Comparison of ENCODE assay signal across 17 cellular contexts in the genomic region with DNA sequence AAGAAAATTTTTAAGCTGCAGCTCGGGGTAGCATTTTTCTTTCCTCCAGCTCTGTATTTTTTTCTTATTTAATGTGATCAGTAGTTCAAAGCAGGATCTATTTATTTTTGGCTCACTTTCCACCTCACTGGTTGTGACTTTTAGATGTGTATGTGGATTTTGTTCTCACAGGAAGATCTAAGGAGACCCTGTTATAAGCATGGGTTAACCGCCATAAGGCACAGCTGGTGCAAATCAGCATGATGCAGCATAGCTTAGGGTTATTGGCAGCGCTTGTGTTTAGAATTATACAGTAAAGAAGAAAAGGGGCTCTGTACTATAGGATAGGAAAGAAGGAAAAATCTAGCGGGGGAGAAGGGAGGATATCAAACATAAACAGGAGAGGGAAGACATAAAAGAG. TPM values are rescaled to one million over a fixed set of nuclear protein-coding genes. Genes with fewer than 3 reads are reported as not detected.
DNase-seq lines count a peak whose midpoint lies in the region; ATAC-seq and TF ChIP-seq lines count a peak whose summit lies in the region.
"Had no signal": no experiment of that assay in that cellular context is flagged by ENCODE, and none has a peak within 500 bp of the region (broad histone marks: within the 10 kb centered on the region; RNA-seq: fewer than 3 reads in every experiment).

No MANE protein-coding gene starts in this region.

- H3K27me3 Mint-ChIP-seq in brain (no peaks in the 10 kb centered on the region), nephron (ENCODE audit: low read depth) (no peaks in the 10 kb centered on the region)

- TF ChIP-seq CTCF in brain (conservative IDR thresholded peaks at IDR 0.05) (no peak), nephron (IDR thresholded peaks at IDR 0.05; ENCODE audit: unreplicated experiment in 3 of 3) (no peak), omental fat pad (IDR thresholded peaks at IDR 0.05) (no peak)

- H3K9me3 Mint-ChIP-seq in brain (peaks cover 10 to 17% (median 15%) of the 10 kb centered on the region in 5 experiments), nephron (peaks cover 16% of the 10 kb centered on the region)
- peaks cover 3% of the 10 kb centered on the region for H3K9me3 Mint-ChIP-seq in stimulated activated effector memory CD8-positive, alpha-beta T cell treated with anti-CD3 and anti-CD28 coated beads, Interleukin-12 subunit alpha, Interleukin-12 subunit beta, amount 100 ng/mL, for 72 hours

- H3K4me1 Mint-ChIP-seq in brain (peaks cover 51% of the 10 kb centered on the region), nephron (peaks cover 56% of the 10 kb centered on the region)
- no peaks in the 10 kb centered on the region for H3K4me1 Mint-ChIP-seq in stimulated activated effector memory CD8-positive, alpha-beta T cell treated with anti-CD3 and anti-CD28 coated beads, Interleukin-12 subunit alpha, Interleukin-12 subunit beta, amount 100 ng/mL, for 72 hours

- H3K4me3 Mint-ChIP-seq in brain (peak overlapping the region in 1 of 5 experiments; percentile 4), nephron (peak overlapping the region in 1 of 3 experiments; percentile 1)
- H3K4me3 Mint-ChIP-seq in stimulated activated effector memory CD8-positive, alpha-beta T cell treated with anti-CD3 and anti-CD28 coated beads, Interleukin-12 subunit alpha, Interleukin-12 subunit beta, amount 100 ng/mL, for 72 hours = no peak overlapping the region

- peak; percentile 80 for DNase-seq in DMS 273 (lab: John Stamatoyannopoulos, UW; ENCODE audit: unreplicated experiment)
- peak; percentile 40 for DNase-seq in NCI-H2171 treated with DMSO at 0.1 percent for 48 hours (lab: John Stamatoyannopoulos, UW)
- no peak for DNase-seq in NCI-H2081 treated with DMSO at 0.1 percent for 48 hours (lab: John Stamatoyannopoulos, UW)
- no peak for DNase-seq in GF-D8 (lab: John Stamatoyannopoulos, UW)
- no peak for DNase-seq in stimulated activated effector memory CD8-positive, alpha-beta T cell treated with anti-CD3 and anti-CD28 coated beads, Interleukin-12 subunit alpha, Interleukin-12 subunit beta, amount 100 ng/mL, for 72 hours (ENCODE audit: low spot score in 2 of 2)
- no peak for DNase-seq in omental fat pad (ENCODE audit: low spot score)
- DNase-seq: COR-L47, DMS53, KBM-7, NCI-H1436 treated with DMSO at 0.1 percent for 48 hours, NCI-H226, NCI-H748 treated with DMSO at 0.1 percent for 48 hours, PC-9, T-helper 1 cell had no signal

- H3K27ac Mint-ChIP-seq in brain = peak overlapping the region; percentile 7 to 76 (median 38)
- peak overlapping the region; percentile 70 to 87 (median 84) for H3K27ac Mint-ChIP-seq in nephron
- no peak overlapping the region for H3K27ac Mint-ChIP-seq in stimulated activated effector memory CD8-positive, alpha-beta T cell treated with anti-CD3 and anti-CD28 coated beads, Interleukin-12 subunit alpha, Interleukin-12 subunit beta, amount 100 ng/mL, for 72 hours

- no peak for ATAC-seq in stimulated activated effector memory CD8-positive, alpha-beta T cell treated with anti-CD3 and anti-CD28 coated beads, Interleukin-12 subunit alpha, Interleukin-12 subunit beta, amount 100 ng/mL, for 72 hours
- ATAC-seq in omental fat pad (ENCODE audit: low FRiP score) = no peak
- ATAC-seq: SK-N-SH treated with all-trans-retinoic acid at 6 μM for 48 hours had no signal

- H3K36me3 Mint-ChIP-seq in brain = peaks cover 20% of the 10 kb centered on the region
- peaks cover 10% of the 10 kb centered on the region for H3K36me3 Mint-ChIP-seq in nephron (ENCODE audit: low read depth)
- H3K36me3 Mint-ChIP-seq in stimulated activated effector memory CD8-positive, alpha-beta T cell treated with anti-CD3 and anti-CD28 coated beads, Interleukin-12 subunit alpha, Interleukin-12 subunit beta, amount 100 ng/mL, for 72 hours = no peaks in the 10 kb centered on the region

RNA-seq across cellular contexts. Expression of gene RGL1, which starts 26.9 kb away (rescaled TPM):
- 15.1 TPM for polyA plus RNA-seq in brain (ENCODE audit: insufficient read depth, low read depth, low replicate concordance)
- 10 to 100 TPM; 66.8 to 88.3 (median 74.6) TPM for total RNA-seq in omental fat pad

Comparison
In these comparisons a context has a peak if more than half of its experiments do, and no peak if none do; other contexts are left out.
1. DNase-seq: peak in DMS 273 (single experiment) and NCI-H2171 treated with DMSO at 0.1 percent for 48 hours (single experiment); none in NCI-H2081 treated with DMSO at 0.1 percent for 48 hours (single experiment), GF-D8 (single experiment), stimulated activated effector memory CD8-positive, alpha-beta T cell treated with anti-CD3 and anti-CD28 coated beads, Interleukin-12 subunit alpha, Interleukin-12 subunit beta, amount 100 ng/mL, for 72 hours (0 of 2) and omental fat pad (single experiment).